Comparison of ENCODE assay signal across 1 cellular context in genomic region chr3:12042638-12043037, GRCh38.
TF ChIP-seq lines count a peak whose summit lies in the region.

No MANE protein-coding gene starts in this region.

TF ChIP-seq in GM23338, 12 proteins besides CTCF, POLR2A, EP300 and RAD21 (continued from another document):
- TF ChIP-seq REST (IDR thresholded peaks at IDR 0.05; ENCODE audit: unreplicated experiment) (no peak), POLR2AphosphoS5 (IDR thresholded peaks at IDR 0.05; ENCODE audit: low read depth) (no peak), EZH2 (IDR thresholded peaks at IDR 0.05; ENCODE audit: low read depth, unreplicated experiment) (no peak), EZH2phosphoT487 (IDR thresholded peaks at IDR 0.05; ENCODE audit: unreplicated experiment) (no peak), JUNB (IDR thresholded peaks at IDR 0.05; ENCODE audit: unreplicated experiment) (no peak), ZNF462 (CRISPR knock-in tag; IDR thresholded peaks at IDR 0.05) (no peak), CREB1 (CRISPR knock-in tag; IDR thresholded peaks at IDR 0.05; ENCODE audit: low read depth) (no peak), ETS1 (IDR thresholded peaks at IDR 0.05) (no peak), STAT1 (IDR thresholded peaks at IDR 0.05; ENCODE audit: unreplicated experiment) (no peak), ZNF114 (CRISPR knock-in tag; IDR thresholded peaks at IDR 0.05) (no peak)
